ENCODE assay signal across 20 cellular contexts in the genomic region with DNA sequence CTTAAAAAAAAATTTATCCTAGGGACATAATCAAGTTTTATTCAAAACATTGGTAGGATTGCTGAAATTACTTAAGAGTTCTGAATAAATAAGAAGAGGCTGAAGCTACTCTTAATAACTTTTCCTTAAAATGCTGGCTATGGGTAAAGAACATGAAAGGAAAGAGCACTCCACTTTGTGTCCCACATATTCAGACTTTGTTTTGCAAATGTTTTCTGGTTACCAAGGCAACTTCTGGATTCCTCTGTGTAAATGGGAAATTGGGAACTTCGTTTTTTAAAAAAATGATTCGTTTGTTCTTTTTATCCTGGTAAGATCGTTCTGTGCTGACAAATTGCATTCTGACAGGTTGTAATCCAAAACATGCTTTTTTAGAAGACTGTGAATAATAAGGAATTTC.
A peak's percentile ranks its signal among the peaks of the same experiment; 100 is the strongest.
DNase-seq lines count a peak whose midpoint lies in the region; ATAC-seq and TF ChIP-seq lines count a peak whose summit lies in the region.
"Had no signal": no experiment of that assay in that cellular context is flagged by ENCODE, and none has a peak within 500 bp of the region (broad histone marks: within the 10 kb centered on the region; RNA-seq: fewer than 3 reads in every experiment).

No MANE protein-coding gene starts in this region.

- no peak overlapping the region for H2AFZ ChIP-seq in GM23338
- H2AFZ ChIP-seq: parathyroid adenoma had no signal

- DNase-seq in GM23338 (ENCODE audit: low spot score), result peak; percentile 28
- DNase-seq in choroid plexus epithelial cell (ENCODE audit: low read depth), result peak; percentile 28
- no peak for DNase-seq in sciatic nerve (ENCODE audit: low spot score)
- DNase-seq in effector CD8-positive, alpha-beta T cell (lab: John Stamatoyannopoulos, UW), result no peak
- no peak for DNase-seq in effector CD4-positive, alpha-beta T cell
- DNase-seq in immature natural killer cell, result no peak
- DNase-seq: Karpas-422; NCI-H1694 treated with DMSO at 0.1 percent for 48 hours; NCI-H524 treated with DMSO at 0.1 percent for 48 hours; stimulated activated CD4-positive, alpha-beta T cell treated with anti-CD3 and anti-CD28 coated beads, Interleukin-15, amount 100 ng/mL, for 24 hours; T-cell; WERI-Rb-1 had no signal

- H3K27me3 ChIP-seq in GM23338 (ENCODE audit: insufficient read depth) (no peaks in the 10 kb centered on the region), layer of hippocampus (ENCODE audit: control insufficient read depth, insufficient read depth, low read length) (no peaks in the 10 kb centered on the region)

- H3K27ac ChIP-seq in GM23338 (ENCODE audit: low read depth) (no peak overlapping the region), layer of hippocampus (ENCODE audit: low read depth, low read length) (peak overlapping the region; percentile 8)
- H3K27ac ChIP-seq: epithelial cell of prostate, parathyroid adenoma, thoracic aorta, WERI-Rb-1 had no signal

- no peak for ATAC-seq in GM23338
- ATAC-seq in sciatic nerve, result peak; percentile 90
- ATAC-seq: GM12878, Panc1, T-cell had no signal

- H3K4me3 Mint-ChIP-seq in GM23338 (no peak overlapping the region), immature natural killer cell (no peak overlapping the region)
- H3K4me3 Mint-ChIP-seq: activated naive CD4-positive, alpha-beta T cell treated with anti-CD3 and anti-CD28 coated beads, Interleukin-2, amount 50 U/mL, for 24 hours; central memory CD8-positive, alpha-beta T cell; T-cell had no signal

- no peaks in the 10 kb centered on the region for H3K79me2 ChIP-seq in GM23338 (replicated peaks; ENCODE audit: insufficient read depth)
- H3K79me2 ChIP-seq: parathyroid adenoma had no signal

- H3K27ac Mint-ChIP-seq in GM23338, result no peak overlapping the region
- H3K27ac Mint-ChIP-seq in immature natural killer cell, result no peak overlapping the region
- H3K27ac Mint-ChIP-seq: activated naive CD4-positive, alpha-beta T cell treated with anti-CD3 and anti-CD28 coated beads, Interleukin-2, amount 50 U/mL, for 24 hours; T-cell had no signal

- H3K9me3 Mint-ChIP-seq in GM23338 (no peaks in the 10 kb centered on the region), immature natural killer cell (peaks cover 0 to 1% (median 0%) of the 10 kb centered on the region in 6 donors)
- H3K9me3 Mint-ChIP-seq: activated naive CD4-positive, alpha-beta T cell treated with anti-CD3 and anti-CD28 coated beads, Interleukin-2, amount 50 U/mL, for 24 hours; central memory CD8-positive, alpha-beta T cell; T-cell had no signal

- no peaks in the 10 kb centered on the region for H3K9me2 ChIP-seq in GM23338 (ENCODE audit: insufficient read depth)

- H3K27me3 Mint-ChIP-seq in GM23338 (ENCODE audit: insufficient read depth, low read depth, poor library complexity) (no peaks in the 10 kb centered on the region), immature natural killer cell (ENCODE audit: low read depth in 3 of 3) (peaks cover 0 to 3% (median 3%) of the 10 kb centered on the region in 3 donors)

- TF ChIP-seq CTCF in GM23338 (conservative IDR thresholded peaks at IDR 0.05; ENCODE audit: low read depth in 2 of 2), result no peak
- no peak for TF ChIP-seq CTCF in choroid plexus epithelial cell (conservative IDR thresholded peaks at IDR 0.05; ENCODE audit: low read depth, low read length)

- no peaks in the 10 kb centered on the region for H3F3A ChIP-seq in GM23338 (replicated peaks; ENCODE audit: low read depth)

- no peaks in the 10 kb centered on the region; the same call in 1 of the 2 replicates for H3K4me1 ChIP-seq in GM23338 (ENCODE audit: insufficient read depth)
- H3K4me1 ChIP-seq: parathyroid adenoma had no signal

- H3K36me3 ChIP-seq in GM23338 (ENCODE audit: insufficient read depth), result no peaks in the 10 kb centered on the region
- H3K36me3 ChIP-seq: thoracic aorta, WERI-Rb-1 had no signal

- H3K4me1 Mint-ChIP-seq in GM23338 (peaks cover 8% of the 10 kb centered on the region; the same call in 2 of the 3 replicates), immature natural killer cell (no peaks in the 10 kb centered on the region)
- H3K4me1 Mint-ChIP-seq: activated naive CD4-positive, alpha-beta T cell treated with anti-CD3 and anti-CD28 coated beads, Interleukin-2, amount 50 U/mL, for 24 hours; central memory CD8-positive, alpha-beta T cell; T-cell had no signal

- no peak overlapping the region for H3K4me3 ChIP-seq in GM23338
- no peak overlapping the region for H3K4me3 ChIP-seq in choroid plexus epithelial cell (ENCODE audit: low read depth, low read length)
- H3K4me3 ChIP-seq: GM12878, thoracic aorta had no signal

- H3K36me3 Mint-ChIP-seq in GM23338 (ENCODE audit: low read depth) (no peaks in the 10 kb centered on the region), immature natural killer cell (no peaks in the 10 kb centered on the region)
- H3K36me3 Mint-ChIP-seq: activated naive CD4-positive, alpha-beta T cell treated with anti-CD3 and anti-CD28 coated beads, Interleukin-2, amount 50 U/mL, for 24 hours; T-cell had no signal

- H3K4me2 ChIP-seq in GM23338, result no peak overlapping the region

- no peaks in the 10 kb centered on the region for H4K20me1 ChIP-seq in GM23338 (replicated peaks; ENCODE audit: insufficient read depth)

- intact Hi-C loops in sciatic nerve (cut with DNase I), result no loop called here

TF ChIP-seq in GM23338, 12 proteins besides CTCF, POLR2A, EP300 and RAD21 (continues in another document):
- TF ChIP-seq EZH2 (IDR thresholded peaks at IDR 0.05; ENCODE audit: low read depth, unreplicated experiment), result no peak
- no peak for TF ChIP-seq JUNB (IDR thresholded peaks at IDR 0.05; ENCODE audit: unreplicated experiment)
- TF ChIP-seq NANOG (IDR thresholded peaks at IDR 0.05; ENCODE audit: borderline replicate concordance), result no peak
- TF ChIP-seq POLR2AphosphoS5 (IDR thresholded peaks at IDR 0.05; ENCODE audit: low read depth), result no peak
- no peak for TF ChIP-seq CREB1 (CRISPR knock-in tag; IDR thresholded peaks at IDR 0.05; ENCODE audit: low read depth)
- no peak for TF ChIP-seq ETS1 (IDR thresholded peaks at IDR 0.05)

Comparison
In these comparisons a context has a peak if more than half of its experiments do, and no peak if none do; other contexts are left out.
1. DNase-seq: peak in GM23338 (single experiment) and choroid plexus epithelial cell (single experiment); none in sciatic nerve (single experiment), effector CD8-positive, alpha-beta T cell (single experiment), effector CD4-positive, alpha-beta T cell (single experiment) and immature natural killer cell (0 of 3).